1 cellular context compared by ENCODE assay signal in genomic region chr16:80027007-80027965, GRCh38.
TF ChIP-seq lines count a peak whose summit lies in the region.

No MANE protein-coding gene starts in this region.

TF ChIP-seq in K562, 482 proteins besides CTCF, POLR2A, EP300 and RAD21 (continued from another document and continues in another):
- TF ChIP-seq ZNF133 (CRISPR knock-in tag; IDR thresholded peaks at IDR 0.05) (no peak), ZBTB33 (CRISPR knock-in tag; IDR thresholded peaks at IDR 0.05) (no peak), MEIS2 (IDR thresholded peaks at IDR 0.05; ENCODE audit: partially characterized antibody) (peak; percentile 39), NFE2L1 (tag; IDR thresholded peaks at IDR 0.05; ENCODE audit: borderline replicate concordance, low read depth) (peak; percentile 40; the same call in 1 of the 2 replicates), C11orf30 (IDR thresholded peaks at IDR 0.05; ENCODE audit: low read depth) (peak; percentile 94), SLC30A9 (CRISPR knock-in tag; IDR thresholded peaks at IDR 0.05) (no peak), TEAD2 (tag; IDR thresholded peaks at IDR 0.05) (no peak), MAFF (IDR thresholded peaks at IDR 0.05; ENCODE audit: low read length) (peak; percentile 81), ATF4 (CRISPR knock-in tag; IDR thresholded peaks at IDR 0.05) (peak; percentile 50; the same call in 1 of the 2 replicates), MXI1 (IDR thresholded peaks at IDR 0.05; ENCODE audit: low read depth, low read length) (no peak), MGA (IDR thresholded peaks at IDR 0.05) (peak; percentile 77), ZBTB12 (CRISPR knock-in tag; IDR thresholded peaks at IDR 0.05) (peak; percentile 56; the same call in 1 of the 2 replicates), PKNOX1 (IDR thresholded peaks at IDR 0.05) (peak; percentile 46; the same call in 1 of the 2 replicates), OTX1 (CRISPR knock-in tag; IDR thresholded peaks at IDR 0.05) (no peak), JUNB (CRISPR knock-in tag; conservative IDR thresholded peaks at IDR 0.05) (peak; percentile 89), E2F6 (IDR thresholded peaks at IDR 0.05; ENCODE audit: borderline replicate concordance in 1 of 2, extremely low read depth in 1 of 2, insufficient read depth in 1 of 2, insufficient read length in 1 of 2, low read depth in 1 of 2, low read length in 1 of 2, poor library complexity in 1 of 2, severe bottlenecking in 1 of 2) (peak; percentile 44 to 49), NFE2 (IDR thresholded peaks at IDR 0.05; ENCODE audit: low read depth) (peak; percentile 97), CEBPZ (IDR thresholded peaks at IDR 0.05; ENCODE audit: borderline replicate concordance, low read depth, low read length) (no peak), THAP7 (CRISPR knock-in tag; IDR thresholded peaks at IDR 0.05) (no peak), NR2C1 (IDR thresholded peaks at IDR 0.05) (no peak), NR2C1 (tag; IDR thresholded peaks at IDR 0.05) (no peak), MCM7 (IDR thresholded peaks at IDR 0.05) (no peak), ELF1 (tag; IDR thresholded peaks at IDR 0.05) (peak; percentile 66), SMAD2 (IDR thresholded peaks at IDR 0.05; ENCODE audit: low read depth, low read length) (no peak), ZNF589 (CRISPR knock-in tag; IDR thresholded peaks at IDR 0.05; ENCODE audit: low read depth) (peak; percentile 59), ZNF444 (CRISPR knock-in tag; IDR thresholded peaks at IDR 0.05) (no peak), SMARCE1 (IDR thresholded peaks at IDR 0.05) (peak; percentile 95), ZNF41 (CRISPR knock-in tag; conservative IDR thresholded peaks at IDR 0.05) (0 out of 2 replicates have a peak, but pooled peaks have one; percentile 4), YY1 (IDR thresholded peaks at IDR 0.05; ENCODE audit: borderline replicate concordance in 1 of 3, control insufficient read depth in 1 of 3, extremely low read depth in 1 of 3, insufficient read depth in 3 of 3, insufficient read length in 1 of 3, insufficient replicate concordance in 2 of 3, low read depth in 1 of 3, low read length in 2 of 3) (peak in 1 of 3 experiments; percentile 50), ZNF830 (CRISPR knock-in tag; IDR thresholded peaks at IDR 0.05) (no peak), POLR3G (IDR thresholded peaks at IDR 0.05; ENCODE audit: extremely low read depth, insufficient read length, insufficient replicate concordance) (no peak), MTA1 (IDR thresholded peaks at IDR 0.05; ENCODE audit: borderline replicate concordance) (peak; percentile 74; the same call in 1 of the 2 replicates), ZNF146 (CRISPR knock-in tag; IDR thresholded peaks at IDR 0.05; ENCODE audit: unreplicated experiment) (no peak), CCAR2 (IDR thresholded peaks at IDR 0.05; ENCODE audit: low read depth, low read length) (no peak), FOS (IDR thresholded peaks at IDR 0.05; ENCODE audit: extremely low read depth, insufficient read length) (peak; percentile 84), HDAC2 (IDR thresholded peaks at IDR 0.05) (peak; percentile 73; the same call in 1 of the 2 replicates), TRIM24 (IDR thresholded peaks at IDR 0.05) (peak; percentile 55 to 72; a peak in 3 of 4 replicates), BRD9 (IDR thresholded peaks at IDR 0.05; ENCODE audit: low read depth, partially characterized antibody) (no peak), MAFG (tag; conservative IDR thresholded peaks at IDR 0.05) (peak; percentile 89), TAF15 (IDR thresholded peaks at IDR 0.05; ENCODE audit: low read depth, low read length) (no peak), CEBPG (CRISPR knock-in tag; IDR thresholded peaks at IDR 0.05) (no peak), CEBPG (tag; conservative IDR thresholded peaks at IDR 0.05 in 1 of 2, IDR thresholded peaks at IDR 0.05 in 1 of 2) (peak; percentile 7 to 61; a peak in 2 of 4 replicates)
